1 cellular context compared by ENCODE assay signal in genomic region chr1:87501738-87502137, GRCh38.
TF ChIP-seq lines count a peak whose summit lies in the region.

No MANE protein-coding gene starts in this region.

TF ChIP-seq in HCT116, 20 proteins besides CTCF, POLR2A, EP300 and RAD21 (continued from another document):
- TF ChIP-seq, protein P1, sequence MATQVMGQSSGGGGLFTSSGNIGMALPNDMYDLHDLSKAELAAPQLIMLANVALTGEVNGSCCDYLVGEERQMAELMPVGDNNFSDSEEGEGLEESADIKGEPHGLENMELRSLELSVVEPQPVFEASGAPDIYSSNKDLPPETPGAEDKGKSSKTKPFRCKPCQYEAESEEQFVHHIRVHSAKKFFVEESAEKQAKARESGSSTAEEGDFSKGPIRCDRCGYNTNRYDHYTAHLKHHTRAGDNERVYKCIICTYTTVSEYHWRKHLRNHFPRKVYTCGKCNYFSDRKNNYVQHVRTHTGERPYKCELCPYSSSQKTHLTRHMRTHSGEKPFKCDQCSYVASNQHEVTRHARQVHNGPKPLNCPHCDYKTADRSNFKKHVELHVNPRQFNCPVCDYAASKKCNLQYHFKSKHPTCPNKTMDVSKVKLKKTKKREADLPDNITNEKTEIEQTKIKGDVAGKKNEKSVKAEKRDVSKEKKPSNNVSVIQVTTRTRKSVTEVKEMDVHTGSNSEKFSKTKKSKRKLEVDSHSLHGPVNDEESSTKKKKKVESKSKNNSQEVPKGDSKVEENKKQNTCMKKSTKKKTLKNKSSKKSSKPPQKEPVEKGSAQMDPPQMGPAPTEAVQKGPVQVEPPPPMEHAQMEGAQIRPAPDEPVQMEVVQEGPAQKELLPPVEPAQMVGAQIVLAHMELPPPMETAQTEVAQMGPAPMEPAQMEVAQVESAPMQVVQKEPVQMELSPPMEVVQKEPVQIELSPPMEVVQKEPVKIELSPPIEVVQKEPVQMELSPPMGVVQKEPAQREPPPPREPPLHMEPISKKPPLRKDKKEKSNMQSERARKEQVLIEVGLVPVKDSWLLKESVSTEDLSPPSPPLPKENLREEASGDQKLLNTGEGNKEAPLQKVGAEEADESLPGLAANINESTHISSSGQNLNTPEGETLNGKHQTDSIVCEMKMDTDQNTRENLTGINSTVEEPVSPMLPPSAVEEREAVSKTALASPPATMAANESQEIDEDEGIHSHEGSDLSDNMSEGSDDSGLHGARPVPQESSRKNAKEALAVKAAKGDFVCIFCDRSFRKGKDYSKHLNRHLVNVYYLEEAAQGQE (IDR thresholded peaks at IDR 0.05; ENCODE audit: low read depth), result no peak
